In the genomic region with DNA sequence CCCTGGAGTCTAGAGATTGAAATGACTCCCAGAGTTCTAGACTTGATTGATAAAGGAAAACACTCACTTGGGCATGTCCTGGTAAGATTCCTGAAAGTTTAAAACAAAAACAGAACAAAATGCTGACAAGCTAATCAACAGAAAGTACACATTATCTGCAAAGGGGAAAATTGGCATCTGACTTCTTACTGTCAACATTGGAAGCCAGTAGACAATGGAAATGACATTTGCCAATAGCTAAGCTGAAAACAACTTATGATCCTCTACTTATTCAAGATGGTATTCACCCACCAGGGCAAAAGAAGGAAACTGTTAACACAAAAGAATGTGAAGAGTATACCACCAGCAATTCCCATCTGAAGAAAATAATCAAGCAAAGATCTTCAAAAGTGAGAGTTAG, we compare ENCODE assay signal across 28 cellular contexts.
"Had no signal": no experiment of that assay in that cellular context is flagged by ENCODE, and none has a peak within 500 bp of the region (broad histone marks: within the 10 kb centered on the region; RNA-seq: fewer than 3 reads in every experiment).

No MANE protein-coding gene starts in this region.

- H2AFZ ChIP-seq: neural progenitor cell, parathyroid adenoma had no signal

- H3K36me3 ChIP-seq: neural progenitor cell, ovary, spleen, suprapubic skin, tibial artery, transverse colon, upper lobe of right lung, uterus had no signal

- H3K9me3 ChIP-seq: ovary, testis had no signal

- H3K79me2 ChIP-seq: parathyroid adenoma had no signal

- H3K27me3 ChIP-seq: neural progenitor cell, ovary, testis, tibial artery, transverse colon, upper lobe of right lung, uterus had no signal

- H3K4me1 ChIP-seq: neural progenitor cell, parathyroid adenoma, psoas muscle, spleen, suprapubic skin, testis, tibial artery, upper lobe of right lung, uterus had no signal

- H3K4me3 ChIP-seq: neural progenitor cell, ovary, psoas muscle, skin epidermis, smooth muscle cell, spleen, suprapubic skin, testis, tibial artery, transverse colon, upper lobe of right lung, uterus had no signal

- ATAC-seq: natural killer cell; psoas muscle; right cardiac atrium; sciatic nerve; stimulated activated memory B cell treated with anti-CD40 and anti-IgM and Interleukin-4, amounts not matched to agents 10 μg/mL and 1 μg/mL and 100 μg/mL, for 72 hours; stimulated activated naive CD8-positive, alpha-beta T cell treated with anti-CD3 and anti-CD28 coated beads, Interleukin-15, amount 100 ng/mL, for 72 hours; stimulated activated naive CD8-positive, alpha-beta T cell treated with anti-CD3 and anti-CD28 coated beads, Interleukin-15, Interleukin-2, amounts not matched to agents 100 U/mL and 50 U/mL, for 24 hours; upper lobe of right lung had no signal

- H3K4me2 ChIP-seq: neural progenitor cell, smooth muscle cell had no signal

- H3K9ac ChIP-seq: neural progenitor cell, parathyroid adenoma had no signal

- DNase-seq: natural killer cell; occipital lobe; ovary; posterior cingulate gyrus; psoas muscle; right cardiac atrium; spleen; stimulated activated CD4-positive, alpha-beta T cell treated with anti-CD3 and anti-CD28 coated beads, Interleukin-12 subunit alpha, Interleukin-12 subunit beta, amount 100 ng/mL, for 4 hours; stimulated activated CD4-positive, alpha-beta T cell treated with anti-CD3 and anti-CD28 coated beads, Interleukin-1b, Interleukin-23, amount 100 ng/mL, for 48 hours; stimulated activated CD4-positive, alpha-beta T cell treated with anti-CD3 and anti-CD28 coated beads, Interleukin-4, amount 100 ng/mL, for 1 hour; stimulated activated CD4-positive, alpha-beta T cell treated with anti-CD3 and anti-CD28 coated beads, Interleukin-4, amount 100 ng/mL, for 4 hours; stimulated activated CD8-positive, alpha-beta memory T cell treated with anti-CD3 and anti-CD28 coated beads, Interleukin-4, amount 100 ng/mL, for 48 hours; stimulated activated naive CD4-positive, alpha-beta T cell; stimulated activated naive CD8-positive, alpha-beta T cell treated with anti-CD3 and anti-CD28 coated beads, Interleukin-15, amount 100 ng/mL, for 72 hours; stimulated activated naive CD8-positive, alpha-beta T cell treated with anti-CD3 and anti-CD28 coated beads, Interleukin-15, Interleukin-2, amounts not matched to agents 100 U/mL and 50 U/mL, for 24 hours; substantia nigra; testis; tibial artery; transverse colon; upper lobe of right lung; uterus had no signal

- H3K27ac ChIP-seq: neural progenitor cell, ovary, parathyroid adenoma, psoas muscle, skin epidermis, spleen, suprapubic skin, testis, tibial artery, transverse colon, upper lobe of right lung, uterus had no signal
